In the genomic region with DNA sequence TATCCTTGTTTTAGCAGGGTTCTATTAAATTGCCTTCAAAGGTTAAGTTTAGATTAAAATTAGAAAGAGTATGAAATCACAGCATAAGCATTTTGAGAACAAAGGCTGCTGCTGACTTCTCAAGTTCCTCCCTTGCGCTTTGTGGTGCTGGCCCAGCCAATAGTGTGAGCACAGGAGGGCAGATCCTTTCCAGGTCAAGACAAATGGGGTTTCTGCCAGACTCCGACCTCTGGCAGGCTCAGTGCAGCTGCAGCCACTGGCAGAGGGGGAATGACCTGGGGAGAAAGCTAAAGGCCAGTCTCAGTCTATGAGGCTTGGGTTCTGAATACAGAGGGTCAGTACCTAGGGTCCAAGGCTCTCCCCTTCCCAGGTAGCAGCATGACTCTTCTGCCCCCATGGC, we compare ENCODE assay signal across 1 cellular context.
TF ChIP-seq lines count a peak whose summit lies in the region.

No MANE protein-coding gene starts in this region.

TF ChIP-seq in H1, 55 proteins besides CTCF, POLR2A, EP300 and RAD21 (continued from another document):
- TF ChIP-seq, protein P1, sequence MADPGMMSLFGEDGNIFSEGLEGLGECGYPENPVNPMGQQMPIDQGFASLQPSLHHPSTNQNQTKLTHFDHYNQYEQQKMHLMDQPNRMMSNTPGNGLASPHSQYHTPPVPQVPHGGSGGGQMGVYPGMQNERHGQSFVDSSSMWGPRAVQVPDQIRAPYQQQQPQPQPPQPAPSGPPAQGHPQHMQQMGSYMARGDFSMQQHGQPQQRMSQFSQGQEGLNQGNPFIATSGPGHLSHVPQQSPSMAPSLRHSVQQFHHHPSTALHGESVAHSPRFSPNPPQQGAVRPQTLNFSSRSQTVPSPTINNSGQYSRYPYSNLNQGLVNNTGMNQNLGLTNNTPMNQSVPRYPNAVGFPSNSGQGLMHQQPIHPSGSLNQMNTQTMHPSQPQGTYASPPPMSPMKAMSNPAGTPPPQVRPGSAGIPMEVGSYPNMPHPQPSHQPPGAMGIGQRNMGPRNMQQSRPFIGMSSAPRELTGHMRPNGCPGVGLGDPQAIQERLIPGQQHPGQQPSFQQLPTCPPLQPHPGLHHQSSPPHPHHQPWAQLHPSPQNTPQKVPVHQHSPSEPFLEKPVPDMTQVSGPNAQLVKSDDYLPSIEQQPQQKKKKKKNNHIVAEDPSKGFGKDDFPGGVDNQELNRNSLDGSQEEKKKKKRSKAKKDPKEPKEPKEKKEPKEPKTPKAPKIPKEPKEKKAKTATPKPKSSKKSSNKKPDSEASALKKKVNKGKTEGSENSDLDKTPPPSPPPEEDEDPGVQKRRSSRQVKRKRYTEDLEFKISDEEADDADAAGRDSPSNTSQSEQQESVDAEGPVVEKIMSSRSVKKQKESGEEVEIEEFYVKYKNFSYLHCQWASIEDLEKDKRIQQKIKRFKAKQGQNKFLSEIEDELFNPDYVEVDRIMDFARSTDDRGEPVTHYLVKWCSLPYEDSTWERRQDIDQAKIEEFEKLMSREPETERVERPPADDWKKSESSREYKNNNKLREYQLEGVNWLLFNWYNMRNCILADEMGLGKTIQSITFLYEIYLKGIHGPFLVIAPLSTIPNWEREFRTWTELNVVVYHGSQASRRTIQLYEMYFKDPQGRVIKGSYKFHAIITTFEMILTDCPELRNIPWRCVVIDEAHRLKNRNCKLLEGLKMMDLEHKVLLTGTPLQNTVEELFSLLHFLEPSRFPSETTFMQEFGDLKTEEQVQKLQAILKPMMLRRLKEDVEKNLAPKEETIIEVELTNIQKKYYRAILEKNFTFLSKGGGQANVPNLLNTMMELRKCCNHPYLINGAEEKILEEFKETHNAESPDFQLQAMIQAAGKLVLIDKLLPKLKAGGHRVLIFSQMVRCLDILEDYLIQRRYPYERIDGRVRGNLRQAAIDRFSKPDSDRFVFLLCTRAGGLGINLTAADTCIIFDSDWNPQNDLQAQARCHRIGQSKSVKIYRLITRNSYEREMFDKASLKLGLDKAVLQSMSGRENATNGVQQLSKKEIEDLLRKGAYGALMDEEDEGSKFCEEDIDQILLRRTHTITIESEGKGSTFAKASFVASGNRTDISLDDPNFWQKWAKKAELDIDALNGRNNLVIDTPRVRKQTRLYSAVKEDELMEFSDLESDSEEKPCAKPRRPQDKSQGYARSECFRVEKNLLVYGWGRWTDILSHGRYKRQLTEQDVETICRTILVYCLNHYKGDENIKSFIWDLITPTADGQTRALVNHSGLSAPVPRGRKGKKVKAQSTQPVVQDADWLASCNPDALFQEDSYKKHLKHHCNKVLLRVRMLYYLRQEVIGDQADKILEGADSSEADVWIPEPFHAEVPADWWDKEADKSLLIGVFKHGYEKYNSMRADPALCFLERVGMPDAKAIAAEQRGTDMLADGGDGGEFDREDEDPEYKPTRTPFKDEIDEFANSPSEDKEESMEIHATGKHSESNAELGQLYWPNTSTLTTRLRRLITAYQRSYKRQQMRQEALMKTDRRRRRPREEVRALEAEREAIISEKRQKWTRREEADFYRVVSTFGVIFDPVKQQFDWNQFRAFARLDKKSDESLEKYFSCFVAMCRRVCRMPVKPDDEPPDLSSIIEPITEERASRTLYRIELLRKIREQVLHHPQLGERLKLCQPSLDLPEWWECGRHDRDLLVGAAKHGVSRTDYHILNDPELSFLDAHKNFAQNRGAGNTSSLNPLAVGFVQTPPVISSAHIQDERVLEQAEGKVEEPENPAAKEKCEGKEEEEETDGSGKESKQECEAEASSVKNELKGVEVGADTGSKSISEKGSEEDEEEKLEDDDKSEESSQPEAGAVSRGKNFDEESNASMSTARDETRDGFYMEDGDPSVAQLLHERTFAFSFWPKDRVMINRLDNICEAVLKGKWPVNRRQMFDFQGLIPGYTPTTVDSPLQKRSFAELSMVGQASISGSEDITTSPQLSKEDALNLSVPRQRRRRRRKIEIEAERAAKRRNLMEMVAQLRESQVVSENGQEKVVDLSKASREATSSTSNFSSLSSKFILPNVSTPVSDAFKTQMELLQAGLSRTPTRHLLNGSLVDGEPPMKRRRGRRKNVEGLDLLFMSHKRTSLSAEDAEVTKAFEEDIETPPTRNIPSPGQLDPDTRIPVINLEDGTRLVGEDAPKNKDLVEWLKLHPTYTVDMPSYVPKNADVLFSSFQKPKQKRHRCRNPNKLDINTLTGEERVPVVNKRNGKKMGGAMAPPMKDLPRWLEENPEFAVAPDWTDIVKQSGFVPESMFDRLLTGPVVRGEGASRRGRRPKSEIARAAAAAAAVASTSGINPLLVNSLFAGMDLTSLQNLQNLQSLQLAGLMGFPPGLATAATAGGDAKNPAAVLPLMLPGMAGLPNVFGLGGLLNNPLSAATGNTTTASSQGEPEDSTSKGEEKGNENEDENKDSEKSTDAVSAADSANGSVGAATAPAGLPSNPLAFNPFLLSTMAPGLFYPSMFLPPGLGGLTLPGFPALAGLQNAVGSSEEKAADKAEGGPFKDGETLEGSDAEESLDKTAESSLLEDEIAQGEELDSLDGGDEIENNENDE (IDR thresholded peaks at IDR 0.05; ENCODE audit: insufficient replicate concordance, low read length), result no peak
- TF ChIP-seq KDM1A (IDR thresholded peaks at IDR 0.05; ENCODE audit: borderline replicate concordance, low read length) (no peak), TCF12 (IDR thresholded peaks at IDR 0.05; ENCODE audit: low read depth, low read length) (no peak), SIX5 (IDR thresholded peaks at IDR 0.05; ENCODE audit: low read depth, low read length) (no peak), SRF (IDR thresholded peaks at IDR 0.05; ENCODE audit: low read depth, low read length) (no peak), CHD1 (IDR thresholded peaks at IDR 0.05; ENCODE audit: low read depth, low read length) (no peak), TAF1 (IDR thresholded peaks at IDR 0.05; ENCODE audit: low read depth, low read length) (no peak), FOSL1 (IDR thresholded peaks at IDR 0.05; ENCODE audit: insufficient read depth, low read depth, low read length) (no peak), ATF3 (IDR thresholded peaks at IDR 0.05; ENCODE audit: insufficient read depth, low read depth, low read length) (no peak), PHF8 (conservative IDR thresholded peaks at IDR 0.05; ENCODE audit: low read depth, low read length) (no peak), CREB1 (IDR thresholded peaks at IDR 0.05) (no peak), SIRT6 (IDR thresholded peaks at IDR 0.05; ENCODE audit: low read length) (no peak), CHD2 (IDR thresholded peaks at IDR 0.05; ENCODE audit: low read length) (no peak), CBX8 (IDR thresholded peaks at IDR 0.05; ENCODE audit: borderline replicate concordance, low read depth, low read length) (no peak), SAP30 (IDR thresholded peaks at IDR 0.05; ENCODE audit: insufficient read depth, insufficient replicate concordance, low read length) (no peak)
